Comparison of ENCODE assay signal across 1 cellular context in genomic region chr3:42745291-42745745, GRCh38.
TF ChIP-seq lines count a peak whose summit lies in the region.

No MANE protein-coding gene starts in this region.

TF ChIP-seq in Ishikawa, 13 proteins besides CTCF, POLR2A, EP300 and RAD21 (continued from another document):
- TF ChIP-seq TCF12 (IDR thresholded peaks at IDR 0.05; ENCODE audit: low read depth), result no peak
